16 cellular contexts compared by ENCODE assay signal in genomic region chr10:89393898-89394297, GRCh38. TPM values are rescaled to one million over a fixed set of nuclear protein-coding genes. Genes with fewer than 3 reads are reported as not detected.
DNase-seq lines count a peak whose midpoint lies in the region; ATAC-seq and TF ChIP-seq lines count a peak whose summit lies in the region.
"Had no signal": no experiment of that assay in that cellular context is flagged by ENCODE, and none has a peak within 500 bp of the region (broad histone marks: within the 10 kb centered on the region; RNA-seq: fewer than 3 reads in every experiment).

No MANE protein-coding gene starts in this region.

- TF ChIP-seq POLR2A in esophagus squamous epithelium (IDR thresholded peaks at IDR 0.05) (no peak), sigmoid colon (IDR thresholded peaks at IDR 0.05) (no peak)

- intact Hi-C loops in esophagus squamous epithelium (cut with DNase I) = no loop called here
- intact Hi-C loops in sigmoid colon (cut with DNase I) = loop anchor here (2.0 kb wide), 1 partner anchor 21 kb away; the partner anchor contains the start of gene IFIT5

- no peak for ATAC-seq in HG02571 (IDR thresholded peaks at IDR 0.05; ENCODE audit: unreplicated experiment)
- ATAC-seq in GM19397 (IDR thresholded peaks at IDR 0.05; ENCODE audit: unreplicated experiment) = no peak
- ATAC-seq: activated naive CD4-positive, alpha-beta T cell treated with anti-CD3 and anti-CD28 coated beads, Interleukin-2, amount 50 U/mL, for 72 hours had no signal

- H3K36me3 ChIP-seq in esophagus squamous epithelium = no peaks in the 10 kb centered on the region
- no peaks in the 10 kb centered on the region for H3K36me3 ChIP-seq in sigmoid colon

- H3K9me3 ChIP-seq in esophagus squamous epithelium (no peaks in the 10 kb centered on the region), sigmoid colon (no peaks in the 10 kb centered on the region)
- H3K9me3 ChIP-seq: testis had no signal

- no peak for TF ChIP-seq EP300 in sigmoid colon (IDR thresholded peaks at IDR 0.05)

- H3K4me1 ChIP-seq in esophagus squamous epithelium (peaks cover 7 to 66% (median 24%) of the 10 kb centered on the region in 3 donors), sigmoid colon (peaks cover 0 to 51% (median 42%) of the 10 kb centered on the region in 4 donors)

- whole genome bisulfite sequencing in esophagus squamous epithelium, 2 donors = 17 to 32% methylated on average over 3 of the region's 3 CpGs
- WGBS in sigmoid colon, 2 donors = 15 to 37% methylated on average over 3 of the region's 3 CpGs

- peak; percentile 19 for DNase-seq in NCI-H1105 treated with DMSO at 0.1 percent for 48 hours (lab: John Stamatoyannopoulos, UW)
- DNase-seq in NCI-H1105 (lab: John Stamatoyannopoulos, UW) = no peak
- DNase-seq in NCI-H510A (lab: John Stamatoyannopoulos, UW) = peak; percentile 11
- no peak for DNase-seq in esophagus squamous epithelium (lab: John Stamatoyannopoulos, UW)
- DNase-seq in sigmoid colon = no peak
- DNase-seq in occipital lobe (lab: John Stamatoyannopoulos, UW) = no peak
- DNase-seq: 8988T; activated CD4-positive, CD25-positive, alpha-beta regulatory T cell treated with anti-CD3 and anti-CD28 coated beads, Interleukin-2, amount 50 U/mL, for 72 hours; KG1; nephron progenitor cell; stimulated activated CD4-positive, alpha-beta T cell treated with anti-CD3 and anti-CD28 coated beads, Interleukin-2, amount 100 ng/mL, for 24 hours; testis had no signal

- H3K27ac ChIP-seq in esophagus squamous epithelium (peak overlapping the region in 3 of 4 donors; percentile 90 to 91 (median 91)), sigmoid colon (peak overlapping the region; percentile 81 to 93 (median 84))
- H3K27ac ChIP-seq: SK-N-MC had no signal

- no peaks in the 10 kb centered on the region for H3K27me3 ChIP-seq in esophagus squamous epithelium
- H3K27me3 ChIP-seq in sigmoid colon = no peaks in the 10 kb centered on the region
- H3K27me3 ChIP-seq: testis had no signal

- no peak for TF ChIP-seq CTCF in esophagus squamous epithelium (IDR thresholded peaks at IDR 0.05)
- TF ChIP-seq CTCF in sigmoid colon (IDR thresholded peaks at IDR 0.05) = no peak

- H3K4me3 ChIP-seq in esophagus squamous epithelium (peak overlapping the region in 2 of 4 donors; percentile 62 to 78), sigmoid colon (peak overlapping the region in 3 of 4 donors; percentile 52 to 58 (median 52))
- H3K4me3 ChIP-seq: SK-N-MC had no signal

RNA-seq across cellular contexts. Expression of gene IFIT1, which starts 1.5 kb away (rescaled TPM):
- 10 to 100 TPM in 1 of 4 donors, 1 to 10 TPM in 2, under 1 TPM in 1; 0.61 to 12.3 (median 2.6) TPM for total RNA-seq in esophagus squamous epithelium
- total RNA-seq in sigmoid colon = 10 to 100 TPM; 11.8 to 33.5 (median 20.9) TPM
- 10 to 100 TPM in 1 of 3 donors, 1 to 10 TPM in 2; 6.9 to 27.1 (median 7.2) TPM for polyA plus RNA-seq in sigmoid colon
- 10.0 TPM for total RNA-seq in occipital lobe

RNA-seq across cellular contexts. Expression of gene IFIT1B, which starts 16.0 kb away (rescaled TPM):
- total RNA-seq in esophagus squamous epithelium = not detected
- not detected for total RNA-seq in sigmoid colon
- polyA plus RNA-seq in sigmoid colon = not detected
- 2.0 TPM for total RNA-seq in occipital lobe
- total RNA-seq: activated naive CD4-positive, alpha-beta T cell treated with anti-CD3 and anti-CD28 coated beads, Interleukin-2, amount 50 U/mL, for 72 hours; testis had no signal

RNA-seq across cellular contexts. Expression of gene IFIT5, which starts 20.5 kb away (rescaled TPM):
- total RNA-seq in esophagus squamous epithelium (10 to 100 TPM in 1 of 4 donors, 1 to 10 TPM in 3; 4.2 to 12.4 (median 6.5) TPM), sigmoid colon (10 to 100 TPM; 10.2 to 24.3 (median 19.3) TPM), occipital lobe (60.7 TPM)
- 1 to 10 TPM; 5.3 to 9.6 (median 6.0) TPM for polyA plus RNA-seq in sigmoid colon

Comparison
In these comparisons a context has a peak if more than half of its experiments do, and no peak if none do; other contexts are left out.
1. DNase-seq: peak in NCI-H1105 treated with DMSO at 0.1 percent for 48 hours (single experiment) and NCI-H510A (single experiment); none in NCI-H1105 (single experiment), esophagus squamous epithelium (single experiment), sigmoid colon (single experiment) and occipital lobe (single experiment).